9 cellular contexts compared by ENCODE assay signal in the genomic region with DNA sequence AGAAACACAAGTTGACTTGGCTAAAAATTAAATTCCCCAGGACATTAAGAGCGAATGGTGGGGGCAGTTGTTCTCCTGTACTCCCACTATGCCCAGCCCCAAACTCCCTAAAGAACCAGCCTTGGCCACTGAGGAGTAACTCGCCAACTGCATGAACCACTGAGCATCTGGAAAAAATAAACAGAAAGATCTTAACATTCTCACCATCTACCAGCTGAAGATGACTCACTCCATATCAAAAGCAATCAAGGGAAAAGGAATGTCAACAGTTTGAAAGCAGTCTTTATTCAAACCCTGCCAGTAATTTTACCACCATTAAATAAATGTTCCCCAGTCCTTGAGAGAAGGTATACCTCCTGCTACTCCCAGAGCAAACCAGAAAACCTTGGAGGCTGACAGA. TPM values are rescaled to one million over a fixed set of nuclear protein-coding genes. Genes with fewer than 3 reads are reported as not detected.
DNase-seq lines count a peak whose midpoint lies in the region; ATAC-seq, FAIRE-seq and TF ChIP-seq lines count a peak whose summit lies in the region.
"Had no signal": no experiment of that assay in that cellular context is flagged by ENCODE, and none has a peak within 500 bp of the region (broad histone marks: within the 10 kb centered on the region; RNA-seq: fewer than 3 reads in every experiment).

No MANE protein-coding gene starts in this region.

- no peak for TF ChIP-seq CTCF in HFF-Myc (IDR thresholded peaks at IDR 0.05; ENCODE audit: low read depth, low read length, missing control alignments)

- ATAC-seq in HG02642 (IDR thresholded peaks at IDR 0.05; ENCODE audit: poor library complexity, unreplicated experiment) = no peak

- DNase-seq in A172 (ENCODE audit: low spot score) (peak; percentile 77), HFF-Myc (ENCODE audit: extremely low read depth, low read depth) (peak; percentile 39), amniotic epithelial cell (ENCODE audit: low read depth) (peak; percentile 57), SK-N-DZ (ENCODE audit: low spot score) (no peak), GM19239 (ENCODE audit: insufficient read length, low spot score) (no peak), SHP77 (lab: John Stamatoyannopoulos, UW) (no peak)
- DNase-seq: effector CD4-positive, alpha-beta T cell had no signal

- H3K4me3 ChIP-seq in HFF-Myc (replicated peaks; ENCODE audit: low read depth, low read length) = no peak overlapping the region

- FAIRE-seq in islet of Langerhans (lab: Jason Lieb, UNC) (peak; percentile 79), GM19239 (lab: Jason Lieb, UNC) (no peak)

RNA-seq across cellular contexts. Expression of gene CTTNBP2, which starts 45.4 kb away (rescaled TPM):
- total RNA-seq in A172 (2014; rRNA removed; shearing (Covaris generic)) = not detected in 2 replicates
- polyA plus RNA-seq in SK-N-DZ (2014; cell fraction: cytosol; rRNA removed) = 0.02 and 0.22 TPM in 2 replicates
- 0.03 TPM in 1 of 2 replicates, not detected in the other for polyA plus RNA-seq in SK-N-DZ (2014; cell fraction: nucleus; rRNA removed)

Comparison
In these comparisons a context has a peak if more than half of its experiments do, and no peak if none do; other contexts are left out.
1. DNase-seq: peak in A172 (single experiment), HFF-Myc (single experiment) and amniotic epithelial cell (single experiment); none in SK-N-DZ (single experiment), GM19239 (single experiment) and SHP77 (0 of 2).